8 cellular contexts compared by ENCODE assay signal in the genomic region with DNA sequence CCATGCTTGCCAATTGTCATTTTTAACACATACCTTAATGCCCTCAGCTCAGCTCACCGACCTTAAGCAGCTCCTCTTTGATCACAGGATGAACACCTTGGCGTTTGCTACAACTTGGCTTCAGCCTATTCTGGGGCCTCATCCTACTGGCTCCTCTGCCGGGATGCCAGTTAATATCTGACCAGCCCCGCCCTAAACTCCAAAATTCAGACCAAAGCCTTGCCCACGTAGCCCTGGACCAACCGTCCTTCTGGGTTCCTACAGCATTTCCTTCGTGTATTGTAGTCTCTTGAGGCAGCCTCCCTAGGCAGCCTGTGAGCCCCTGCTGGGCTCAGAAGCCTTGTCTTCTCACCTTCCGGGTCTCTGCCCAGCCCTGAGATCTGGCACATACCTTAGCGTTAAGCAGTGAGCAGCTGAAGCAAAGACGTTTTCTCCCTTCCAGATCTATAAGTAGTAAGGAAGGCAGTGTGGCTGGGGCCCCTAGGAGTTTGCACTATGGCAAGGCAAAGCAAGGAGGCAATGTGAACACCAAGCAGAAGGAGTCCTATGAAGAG. TPM values are rescaled to one million over a fixed set of nuclear protein-coding genes. Genes with fewer than 3 reads are reported as not detected.
DNase-seq lines count a peak whose midpoint lies in the region; ATAC-seq and TF ChIP-seq lines count a peak whose summit lies in the region.

No MANE protein-coding gene starts in this region.

- TF ChIP-seq CTCF in WERI-Rb-1 (IDR thresholded peaks at IDR 0.05; ENCODE audit: low read depth, low read length) (no peak), heart right ventricle (IDR thresholded peaks at IDR 0.05) (no peak), psoas muscle (IDR thresholded peaks at IDR 0.05) (no peak)

- no peaks in the 10 kb centered on the region for H3K27me3 ChIP-seq in WERI-Rb-1 (ENCODE audit: insufficient read depth, low read depth, severe bottlenecking)
- H3K27me3 ChIP-seq in heart right ventricle: peaks cover 0 to 56% (median 17%) of the 10 kb centered on the region in 7 donors
- H3K27me3 ChIP-seq in psoas muscle (ENCODE audit: insufficient read depth in 3 of 3, low read length in 2 of 3): peaks cover 0 to 58% (median 16%) of the 10 kb centered on the region in 3 donors

- no peak for DNase-seq in WERI-Rb-1
- DNase-seq in heart right ventricle: no peak
- no peak for DNase-seq in psoas muscle
- no peak for DNase-seq in NCI-H345 treated with DMSO at 0.1 percent for 48 hours (lab: John Stamatoyannopoulos, UW; ENCODE audit: unreplicated experiment)
- DNase-seq in G401 (ENCODE audit: low spot score): no peak
- DNase-seq in H4 (ENCODE audit: low spot score): no peak

- ATAC-seq in heart right ventricle (peak in 4 of 8 donors; percentile 4 to 6 (median 6)), psoas muscle (no peak), HG03159 (IDR thresholded peaks at IDR 0.05; ENCODE audit: unreplicated experiment) (no peak)

- H3K4me3 ChIP-seq in WERI-Rb-1 (ENCODE audit: low read depth, low read length) (peak overlapping the region; percentile 93), heart right ventricle (peak overlapping the region; percentile 47 to 81 (median 64)), psoas muscle (peak overlapping the region; percentile 60)

- H3K9me3 ChIP-seq in ES-I3 (ENCODE audit: control insufficient read depth, insufficient read depth, low read length): no peaks in the 10 kb centered on the region
- H3K9me3 ChIP-seq in WERI-Rb-1 (ENCODE audit: severe bottlenecking): no peaks in the 10 kb centered on the region
- no peaks in the 10 kb centered on the region for H3K9me3 ChIP-seq in heart right ventricle
- H3K9me3 ChIP-seq in psoas muscle: no peaks in the 10 kb centered on the region

- H3K4me1 ChIP-seq in ES-I3 (ENCODE audit: insufficient read depth, low read length) (peaks cover 12% of the 10 kb centered on the region), heart right ventricle (peaks cover 0 to 11% (median 5%) of the 10 kb centered on the region in 9 donors), psoas muscle (no peaks in the 10 kb centered on the region)

- no peaks in the 10 kb centered on the region for H3K36me3 ChIP-seq in ES-I3 (ENCODE audit: insufficient read depth, low read length)
- no peaks in the 10 kb centered on the region for H3K36me3 ChIP-seq in WERI-Rb-1
- no peaks in the 10 kb centered on the region for H3K36me3 ChIP-seq in heart right ventricle
- no peaks in the 10 kb centered on the region for H3K36me3 ChIP-seq in psoas muscle (ENCODE audit: insufficient read depth in 1 of 2, low read depth in 1 of 2)

- in situ Hi-C loops in G401 (cut with HindIII; ENCODE audit: low sequenced_read_pairs): no loop called here

- 33 to 37% methylated on average over 10 of the region's 10 CpGs for WGBS in heart right ventricle, 2 donors
- WGBS in psoas muscle, 3 donors: 29 to 36% (median 32%) methylated on average over 10 of the region's 10 CpGs

- intact Hi-C loops in heart right ventricle (cut with DNase I) (no loop called here), psoas muscle (cut with DNase I) (no loop called here)

- H3K9ac ChIP-seq in ES-I3 (ENCODE audit: low read depth, low read length): peak overlapping the region; percentile 73; the same call in 1 of the 2 replicates

- H3K27ac ChIP-seq in WERI-Rb-1 (peak overlapping the region; percentile 77), heart right ventricle (peak overlapping the region in 8 of 10 donors; percentile 45 to 67 (median 54)), psoas muscle (no peak overlapping the region)

RNA-seq across cellular contexts. Expression of a gene that starts 0.8 kb away (rescaled TPM):
- total RNA-seq in heart right ventricle (under 1 TPM in 3 of 10 donors, not detected in 7; 0.11 to 0.19 (median 0.13) TPM), psoas muscle (not detected)
- polyA plus RNA-seq in heart right ventricle (not detected), psoas muscle (not detected)
- 0.49 TPM in 1 of 2 replicates, not detected in the other for total RNA-seq in G401 (2014; rRNA removed; shearing (Covaris generic))
- 0.17 and 0.58 TPM in 2 replicates for total RNA-seq in H4 (2014; rRNA removed; shearing (Covaris generic))
